ENCODE assay signal across 8 cellular contexts in the genomic region with DNA sequence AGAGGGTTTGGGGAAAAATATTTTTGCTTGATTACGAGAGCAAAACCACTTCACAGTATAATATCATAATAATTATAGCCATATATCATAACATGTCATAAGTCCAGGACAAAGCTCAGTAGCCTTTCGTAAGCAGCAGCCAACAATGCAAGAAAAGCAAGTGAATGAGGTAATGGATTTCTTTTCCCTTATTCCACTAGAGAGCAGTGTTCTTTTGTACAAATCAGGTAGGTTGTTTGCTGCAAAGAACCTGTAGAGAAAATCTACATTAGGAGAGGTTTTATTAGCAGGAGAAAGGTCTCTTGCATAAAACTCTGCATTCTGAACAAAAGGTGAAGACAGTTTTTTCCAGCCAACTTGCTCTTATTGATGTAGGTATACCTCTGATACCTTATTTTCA.
A peak's percentile ranks its signal among the peaks of the same experiment; 100 is the strongest.
DNase-seq lines count a peak whose midpoint lies in the region; ATAC-seq and TF ChIP-seq lines count a peak whose summit lies in the region.

No MANE protein-coding gene starts in this region.

- ATAC-seq in Right ventricle myocardium inferior (no peak), lower lobe of right lung (no peak), HG03135 (IDR thresholded peaks at IDR 0.05; ENCODE audit: unreplicated experiment) (no peak), GM19397 (IDR thresholded peaks at IDR 0.05; ENCODE audit: unreplicated experiment) (no peak)

- TF ChIP-seq CTCF in left ventricle myocardium inferior (IDR thresholded peaks at IDR 0.05; ENCODE audit: borderline replicate concordance) (peak; percentile 36), RWPE1 (conservative IDR thresholded peaks at IDR 0.05; ENCODE audit: low read depth) (peak; percentile 53), lower lobe of right lung (IDR thresholded peaks at IDR 0.05) (no peak)

- H3K36me3 ChIP-seq in left ventricle myocardium inferior: no peaks in the 10 kb centered on the region
- no peaks in the 10 kb centered on the region for H3K36me3 ChIP-seq in lower lobe of right lung

- H3K4me3 ChIP-seq in left ventricle myocardium inferior (no peak overlapping the region), lower lobe of right lung (no peak overlapping the region)

- H3K27ac ChIP-seq in left ventricle myocardium inferior (replicated peaks) (no peak overlapping the region), RWPE1 (no peak overlapping the region), lower lobe of right lung (no peak overlapping the region)

- no peak for DNase-seq in left ventricle myocardium inferior
- no peak for DNase-seq in Right ventricle myocardium inferior (ENCODE audit: missing footprints)
- peak; percentile 16 for DNase-seq in RWPE1 (ENCODE audit: low spot score)
- DNase-seq in iPS-NIHi11 (ENCODE audit: low spot score): peak; percentile 42
- DNase-seq in lower lobe of right lung: no peak
- no peak for DNase-seq in effector CD8-positive, alpha-beta T cell (lab: John Stamatoyannopoulos, UW)

- intact Hi-C loops in left ventricle myocardium inferior (cut with micrococcal nuclease): no loop called here
- intact Hi-C loops in Right ventricle myocardium inferior (cut with DNase I): no loop called here
- intact Hi-C loops in lower lobe of right lung (cut with DNase I): no loop called here

- POLR2A ChIA-PET in RWPE1 (lab: Yijun Ruan, JAX; ENCODE audit: low non-redundant PET): no interaction called here

- H3K9me3 ChIP-seq in left ventricle myocardium inferior (replicated peaks): no peaks in the 10 kb centered on the region
- no peaks in the 10 kb centered on the region for H3K9me3 ChIP-seq in lower lobe of right lung

- CTCF ChIA-PET in RWPE1 (lab: Yijun Ruan, JAX): no interaction called here

- no peaks in the 10 kb centered on the region for H3K27me3 ChIP-seq in left ventricle myocardium inferior (ENCODE audit: low read depth)
- H3K27me3 ChIP-seq in lower lobe of right lung (ENCODE audit: low read depth): no peaks in the 10 kb centered on the region

- H3K4me1 ChIP-seq in left ventricle myocardium inferior (no peaks in the 10 kb centered on the region), lower lobe of right lung (no peaks in the 10 kb centered on the region)

Comparison
In these comparisons a context has a peak if more than half of its experiments do, and no peak if none do; other contexts are left out.
1. DNase-seq: peak in RWPE1 (single experiment) and iPS-NIHi11 (single experiment); none in left ventricle myocardium inferior (single experiment), Right ventricle myocardium inferior (single experiment), lower lobe of right lung (single experiment) and effector CD8-positive, alpha-beta T cell (single experiment).